Comparison of ENCODE assay signal across 27 cellular contexts in the genomic region with DNA sequence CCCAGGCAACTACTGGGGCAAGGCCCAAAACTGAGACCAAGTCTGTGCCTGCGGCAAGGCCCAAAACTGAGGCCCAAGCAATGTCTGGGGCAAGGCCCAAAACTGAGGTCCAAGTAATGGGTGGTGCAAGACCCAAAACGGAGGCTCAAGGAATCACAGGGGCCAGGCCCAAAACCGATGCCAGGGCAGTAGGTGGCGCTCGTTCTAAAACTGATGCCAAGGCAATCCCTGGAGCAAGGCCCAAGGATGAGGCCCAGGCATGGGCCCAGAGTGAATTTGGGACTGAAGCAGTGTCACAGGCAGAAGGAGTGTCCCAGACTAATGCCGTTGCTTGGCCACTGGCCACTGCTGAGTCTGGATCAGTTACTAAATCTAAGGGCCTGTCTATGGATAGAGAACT. TPM values are rescaled to one million over a fixed set of nuclear protein-coding genes. Genes with fewer than 3 reads are reported as not detected.
A peak's percentile ranks its signal among the peaks of the same experiment; 100 is the strongest.
DNase-seq lines count a peak whose midpoint lies in the region; ATAC-seq and TF ChIP-seq lines count a peak whose summit lies in the region.
"Had no signal": no experiment of that assay in that cellular context is flagged by ENCODE, and none has a peak within 500 bp of the region (broad histone marks: within the 10 kb centered on the region; RNA-seq: fewer than 3 reads in every experiment).

No MANE protein-coding gene starts in this region.

- H2BK20ac ChIP-seq in H9 (ENCODE audit: low read depth, low read length, poor library complexity, severe bottlenecking), result no peak overlapping the region

- H3K79me1 ChIP-seq in H9 (ENCODE audit: insufficient read depth, low read depth, low read length, poor library complexity, severe bottlenecking), result no peaks in the 10 kb centered on the region

- H3K27me3 ChIP-seq in H9 (ENCODE audit: insufficient read depth, low read length) (no peaks in the 10 kb centered on the region; the same call in 1 of the 2 replicates), endodermal cell (ENCODE audit: control insufficient read depth, insufficient read depth, low read length, poor library complexity, severe bottlenecking) (no peaks in the 10 kb centered on the region), osteoblast (ENCODE audit: insufficient read depth, low read length) (no peaks in the 10 kb centered on the region)

- no peak overlapping the region for H3K56ac ChIP-seq in H9 (ENCODE audit: insufficient read length, low read depth, low read length)

- H4K20me1 ChIP-seq in H9 (ENCODE audit: control insufficient read depth, insufficient read depth, insufficient read length) (no peaks in the 10 kb centered on the region), osteoblast (ENCODE audit: insufficient read depth, low read length) (no peaks in the 10 kb centered on the region)

- no peak overlapping the region for H3K4ac ChIP-seq in H9 (ENCODE audit: low read depth, low read length)

- H3K9me3 ChIP-seq in H9 (ENCODE audit: control insufficient read depth, low read depth, low read length), result peaks cover 17% of the 10 kb centered on the region
- H3K9me3 ChIP-seq in endodermal cell (ENCODE audit: control insufficient read depth, low read length), result no peaks in the 10 kb centered on the region
- no peaks in the 10 kb centered on the region for H3K9me3 ChIP-seq in osteoblast (ENCODE audit: low read depth, low read length)
- H3K9me3 ChIP-seq: pancreas had no signal

- no peak overlapping the region for H2AK5ac ChIP-seq in H9 (ENCODE audit: insufficient read length, low read length)

- H3K23me2 ChIP-seq in H9 (ENCODE audit: insufficient read length, low read depth, low read length, poor library complexity, severe bottlenecking), result peaks cover 4% of the 10 kb centered on the region

- no peak overlapping the region for H4K91ac ChIP-seq in H9 (ENCODE audit: insufficient read length, low read depth, low read length)

- no peak for ATAC-seq in HG03139 (IDR thresholded peaks at IDR 0.05; ENCODE audit: unreplicated experiment)
- ATAC-seq: activated CD4-positive, alpha-beta T cell treated with anti-CD3 and anti-CD28 coated beads for 36 hours; activated CD8-positive, alpha-beta T cell treated with anti-CD3 and anti-CD28 coated beads, Interleukin-2, amount 10 ng/mL, durations not matched to agents 7 days and 5 days; activated T-helper 17 cell treated with anti-CD3 and anti-CD28 coated beads, Interleukin-2, amount 50 U/mL, for 72 hours; left lobe of liver; pancreas; PC-3; stimulated activated naive B cell treated with anti-CD40 and anti-IgM and Interleukin-4, amounts not matched to agents 10 μg/mL and 1 μg/mL and 100 μg/mL, for 72 hours had no signal

- H3K9me3 Mint-ChIP-seq in Calu3 (ENCODE audit: low read depth, unreplicated experiment) (peaks cover 2% of the 10 kb centered on the region), H9 (peaks cover 59 to 64% of the 10 kb centered on the region in 2 experiments), endodermal cell (peaks cover 49% of the 10 kb centered on the region)
- H3K9me3 Mint-ChIP-seq: activated naive CD4-positive, alpha-beta T cell treated with anti-CD3 and anti-CD28 coated beads, Interleukin-2, amount 10 ng/mL, durations not matched to agents 7 days and 5 days; activated T-helper 17 cell treated with anti-CD3 and anti-CD28 coated beads, Interleukin-2, amount 50 U/mL, for 72 hours; T-helper 2 cell treated with Interferon-gamma antibody and Interleukin-4, amounts not matched to agents 5 μg/mL and 100 μg/mL, for 36 hours had no signal

- TF ChIP-seq CTCF in Calu3 (IDR thresholded peaks at IDR 0.05; ENCODE audit: unreplicated experiment) (no peak), H9 (conservative IDR thresholded peaks at IDR 0.05) (0 out of 3 replicates have a peak, but pooled peaks have one; percentile 23), endodermal cell (conservative IDR thresholded peaks at IDR 0.05) (peak; percentile 20), osteoblast (IDR thresholded peaks at IDR 0.05; ENCODE audit: extremely low read depth, low read depth, low read length) (peak; percentile 9)

- H3K4me1 ChIP-seq in H9 (ENCODE audit: insufficient read depth, low read length) (no peaks in the 10 kb centered on the region), endodermal cell (ENCODE audit: control insufficient read depth, insufficient read depth, low read length) (no peaks in the 10 kb centered on the region), osteoblast (ENCODE audit: insufficient read depth, low read length) (no peaks in the 10 kb centered on the region)
- H3K4me1 ChIP-seq: pancreas had no signal

- BruUV-seq in Calu3 (replicated peaks; lab: Mats Ljungman, UMichigan), result TSS peak; percentile 26

- no peak overlapping the region for H2BK5ac ChIP-seq in H9 (ENCODE audit: insufficient read length, low read length)

- no peaks in the 10 kb centered on the region for H3K27me3 Mint-ChIP-seq in Calu3 (ENCODE audit: unreplicated experiment)
- H3K27me3 Mint-ChIP-seq in H9 (ENCODE audit: low read depth), result peaks cover 17% of the 10 kb centered on the region
- peaks cover 6% of the 10 kb centered on the region for H3K27me3 Mint-ChIP-seq in endodermal cell (ENCODE audit: insufficient read depth)

- no peaks in the 10 kb centered on the region for H3K4me1 Mint-ChIP-seq in Calu3 (ENCODE audit: low read depth, unreplicated experiment)
- H3K4me1 Mint-ChIP-seq in H9, result peaks cover 5 to 10% of the 10 kb centered on the region in 2 experiments
- H3K4me1 Mint-ChIP-seq in endodermal cell, result peaks cover 3% of the 10 kb centered on the region

- H3K36me3 Mint-ChIP-seq in Calu3 (ENCODE audit: insufficient read depth, unreplicated experiment) (peaks cover 21% of the 10 kb centered on the region), H9 (ENCODE audit: insufficient read depth in 1 of 3, low read depth in 3 of 3) (peaks cover 13 to 27% (median 16%) of the 10 kb centered on the region in 3 experiments), endodermal cell (ENCODE audit: low read depth) (peaks cover 11% of the 10 kb centered on the region)
- H3K36me3 Mint-ChIP-seq: activated naive CD4-positive, alpha-beta T cell treated with anti-CD3 and anti-CD28 coated beads, Interleukin-2, amount 10 ng/mL, durations not matched to agents 7 days and 5 days had no signal

- no CpG with 5 or more reads among the region's 6 CpGs for WGBS in H9 (ENCODE audit: extremely low coverage, insufficient read length, low lambda C conversion rate)
- 87 to 100% methylated on average over 4 to 6 of the region's 6 CpGs for whole genome bisulfite sequencing in endodermal cell (ENCODE audit: insufficient coverage in 1 of 2, insufficient read length in 1 of 2), 2 experiments

- H3K4me3 ChIP-seq in endodermal cell (ENCODE audit: low read length), result no peak overlapping the region
- H3K4me3 ChIP-seq in osteoblast (ENCODE audit: insufficient read depth, low read length), result no peak overlapping the region
- H3K4me3 ChIP-seq: pancreas, skin epidermis, upper lobe of left lung had no signal

- H2BK120ac ChIP-seq in H9 (ENCODE audit: low read depth, low read length, poor library complexity, severe bottlenecking), result no peak overlapping the region

- no peak overlapping the region for H2AFZ ChIP-seq in H9 (ENCODE audit: low read length)
- H2AFZ ChIP-seq in osteoblast (ENCODE audit: low read length), result no peak overlapping the region

- H3T11ph ChIP-seq in H9 (ENCODE audit: low read length), result no peak overlapping the region

- no peak overlapping the region for H3K4me2 ChIP-seq in H9 (ENCODE audit: insufficient read depth, insufficient read length, low read length)
- H3K4me2 ChIP-seq in osteoblast (ENCODE audit: insufficient read depth, low read length), result no peak overlapping the region
- H3K4me2 ChIP-seq: KMS-11 had no signal

- DNase-seq in Calu3, result no peak
- peak; percentile 41 for DNase-seq in H9
- DNase-seq in endodermal cell, result peak; percentile 65
- DNase-seq in osteoblast (ENCODE audit: insufficient read length, low spot score, missing footprints), result no peak
- DNase-seq in NCI-H526 treated with DMSO at 0.1 percent for 48 hours (lab: John Stamatoyannopoulos, UW), result no peak
- DNase-seq in dermis blood vessel endothelial cell, result no peak
- DNase-seq: activated CD4-positive, alpha-beta T cell treated with anti-CD3 and anti-CD28 coated beads for 36 hours; activated CD8-positive, alpha-beta T cell treated with anti-CD3 and anti-CD28 coated beads, Interleukin-2, amount 10 ng/mL, durations not matched to agents 7 days and 5 days; activated naive CD4-positive, alpha-beta T cell treated with anti-CD3 and anti-CD28 coated beads, Interleukin-2, amount 10 ng/mL, durations not matched to agents 7 days and 5 days; amniotic stem cell; hypothalamus; mesenchymal stem cell; NCI-H1417; NCI-H2029 treated with DMSO at 0.1 percent for 48 hours; NCI-H524 treated with DMSO at 0.1 percent for 48 hours; NK-92 treated with Interleukin-12 subunit alpha and Interleukin-12 subunit beta, amount 100 ng/mL, for 24 hours; pancreas; PC-3; retina; stimulated activated naive B cell treated with anti-CD40 and anti-IgM and Interleukin-4, amounts not matched to agents 10 μg/mL and 1 μg/mL and 100 μg/mL, for 72 hours; upper lobe of left lung had no signal

- no peak overlapping the region for H3K14ac ChIP-seq in H9 (ENCODE audit: insufficient read depth, low read length)

- no peak overlapping the region for H3K23ac ChIP-seq in H9 (ENCODE audit: insufficient read length, low read depth, low read length)

- no peak overlapping the region for H3K27ac ChIP-seq in H9 (ENCODE audit: insufficient read length, low read depth, low read length)
- H3K27ac ChIP-seq in endodermal cell (ENCODE audit: low read depth, low read length), result no peak overlapping the region
- H3K27ac ChIP-seq in osteoblast (ENCODE audit: low read depth, low read length), result no peak overlapping the region
- H3K27ac ChIP-seq: KMS-11, pancreas, skin epidermis, upper lobe of left lung had no signal

- H3K9ac ChIP-seq in H9 (ENCODE audit: extremely low read depth, insufficient read length, low read length) (no peak overlapping the region), endodermal cell (ENCODE audit: extremely low read depth, low read length, poor library complexity, severe bottlenecking) (no peak overlapping the region)
- H3K9ac ChIP-seq: KMS-11 had no signal

- H3K4me3 Mint-ChIP-seq in Calu3 (ENCODE audit: low read depth, unreplicated experiment), result no peak overlapping the region
- no peak overlapping the region; a peak in 1 of 5 replicates for H3K4me3 Mint-ChIP-seq in H9
- no peak overlapping the region for H3K4me3 Mint-ChIP-seq in endodermal cell
- H3K4me3 Mint-ChIP-seq: activated CD4-positive, alpha-beta T cell treated with anti-CD3 and anti-CD28 coated beads for 36 hours; activated CD8-positive, alpha-beta T cell treated with anti-CD3 and anti-CD28 coated beads, Interleukin-2, amount 10 ng/mL, durations not matched to agents 7 days and 5 days; activated naive CD4-positive, alpha-beta T cell treated with anti-CD3 and anti-CD28 coated beads, Interleukin-2, amount 10 ng/mL, durations not matched to agents 7 days and 5 days; activated T-helper 17 cell treated with anti-CD3 and anti-CD28 coated beads, Interleukin-2, amount 50 U/mL, for 72 hours; stimulated activated naive B cell treated with anti-CD40 and anti-IgM and Interleukin-4, amounts not matched to agents 10 μg/mL and 1 μg/mL and 100 μg/mL, for 72 hours; T-helper 2 cell treated with Interferon-gamma antibody and Interleukin-4, amounts not matched to agents 5 μg/mL and 100 μg/mL, for 36 hours had no signal

- intact Hi-C loops in Calu3 (cut with micrococcal nuclease; ENCODE audit: unreplicated experiment), result no loop called here

- no peak overlapping the region for H3K18ac ChIP-seq in H9 (ENCODE audit: insufficient read length, low read depth, low read length)

- no peak overlapping the region for H4K8ac ChIP-seq in H9 (replicated peaks; ENCODE audit: insufficient read length, low read depth, low read length)

- H3K27ac Mint-ChIP-seq in Calu3 (ENCODE audit: unreplicated experiment) (no peak overlapping the region), H9 (no peak overlapping the region), endodermal cell (no peak overlapping the region)
- H3K27ac Mint-ChIP-seq: activated CD4-positive, alpha-beta T cell treated with anti-CD3 and anti-CD28 coated beads for 36 hours; activated CD8-positive, alpha-beta T cell treated with anti-CD3 and anti-CD28 coated beads, Interleukin-2, amount 10 ng/mL, durations not matched to agents 7 days and 5 days; activated naive CD4-positive, alpha-beta T cell treated with anti-CD3 and anti-CD28 coated beads, Interleukin-2, amount 10 ng/mL, durations not matched to agents 7 days and 5 days; activated T-helper 17 cell treated with anti-CD3 and anti-CD28 coated beads, Interleukin-2, amount 50 U/mL, for 72 hours; stimulated activated naive B cell treated with anti-CD40 and anti-IgM and Interleukin-4, amounts not matched to agents 10 μg/mL and 1 μg/mL and 100 μg/mL, for 72 hours; T-helper 2 cell treated with Interferon-gamma antibody and Interleukin-4, amounts not matched to agents 5 μg/mL and 100 μg/mL, for 36 hours had no signal

- no peaks in the 10 kb centered on the region for H3K36me3 ChIP-seq in endodermal cell (ENCODE audit: control insufficient read depth, insufficient read depth, low read length)
- no peaks in the 10 kb centered on the region for H3K36me3 ChIP-seq in osteoblast (ENCODE audit: insufficient read depth, low read length)
- H3K36me3 ChIP-seq: pancreas, upper lobe of left lung had no signal

- H4K5ac ChIP-seq in H9 (ENCODE audit: insufficient read length, low read depth, low read length), result no peak overlapping the region

- no peak overlapping the region for H2BK12ac ChIP-seq in H9 (ENCODE audit: insufficient read length, low read depth, low read length)

- H2BK15ac ChIP-seq in H9 (ENCODE audit: low read depth, low read length), result no peak overlapping the region

- CTCF ChIA-PET in Calu3 (lab: Charles Lee), result no interaction called here

- H3K79me2 ChIP-seq in H9 (ENCODE audit: insufficient read depth, low read length), result no peaks in the 10 kb centered on the region
- no peaks in the 10 kb centered on the region for H3K79me2 ChIP-seq in osteoblast (ENCODE audit: insufficient read depth, low read length)

RNA-seq across cellular contexts. Expression of gene GPRASP2, which starts 2.7 kb away (rescaled TPM):
- total RNA-seq in Calu3 (2022), result 7.1 and 9.0 TPM in 2 replicates
- 13.9 and 14.2 TPM in 2 replicates for total RNA-seq in H9 (2021)
- 10 to 100 TPM; 12.9 to 20.8 TPM for total RNA-seq in endodermal cell
- polyA plus RNA-seq in endodermal cell (2013, experiment 1 of 2), result 19.1 TPM
- 16.2 TPM for polyA plus RNA-seq in endodermal cell (2013, experiment 2 of 2)
- 10.9 and 11.8 TPM in 2 replicates for total RNA-seq in osteoblast
- total RNA-seq in dermis blood vessel endothelial cell, result 19.9 and 20.6 TPM in 2 replicates

RNA-seq across cellular contexts. Expression of gene GPRASP3, which starts 5.5 kb away (rescaled TPM):
- total RNA-seq in Calu3 (2022) (4.9 and 5.5 TPM in 2 replicates), H9 (2021) (4.8 and 5.3 TPM in 2 replicates), endodermal cell (10 to 100 TPM in 1 of 2 donors, 1 to 10 TPM in 1; 7.4 to 16.4 TPM), osteoblast (3.2 and 3.3 TPM in 2 replicates), dermis blood vessel endothelial cell (6.0 TPM in 2 replicates)
- polyA plus RNA-seq in endodermal cell (2013, experiment 1 of 2), result 12.7 TPM
- 9.7 TPM for polyA plus RNA-seq in endodermal cell (2013, experiment 2 of 2)

Comparison
In these comparisons a context has a peak if more than half of its experiments do, and no peak if none do; other contexts are left out.
1. DNase-seq: peak in H9 (single experiment) and endodermal cell (single experiment); none in Calu3 (single experiment), osteoblast (single experiment), NCI-H526 treated with DMSO at 0.1 percent for 48 hours (single experiment) and dermis blood vessel endothelial cell (single experiment).